25 cellular contexts compared by ENCODE assay signal in genomic region chr10:70928140-70928539, GRCh38.
"Had no signal": no experiment of that assay in that cellular context is flagged by ENCODE, and none has a peak within 500 bp of the region (broad histone marks: within the 10 kb centered on the region; RNA-seq: fewer than 3 reads in every experiment).

No MANE protein-coding gene starts in this region.

- H3K27me3 ChIP-seq: breast epithelium, tibial nerve, uterus had no signal

- H3K27ac ChIP-seq: breast epithelium, esophagus squamous epithelium, tibial nerve, uterus had no signal

- DNase-seq: activated CD4-positive, alpha-beta T cell treated with anti-CD3 and anti-CD28 coated beads for 1 hour; activated CD8-positive, alpha-beta memory T cell treated with anti-CD3 and anti-CD28 coated beads for 24 hours; activated CD8-positive, alpha-beta memory T cell treated with anti-CD3 and anti-CD28 coated beads, Interleukin-2, amount 50 U/mL, for 48 hours; activated effector memory CD4-positive, alpha-beta T cell treated with Interleukin-2 at 50 U/mL for 16 hours; activated naive CD4-positive, alpha-beta T cell treated with anti-CD3 and anti-CD28 coated beads, Interleukin-2, amount 10 ng/mL, durations not matched to agents 7 days and 5 days; activated naive CD8-positive, alpha-beta T cell treated with anti-CD3 and anti-CD28 coated beads, Interleukin-2, amount 50 U/mL, for 24 hours; activated T-cell treated with anti-CD3 and anti-CD28 coated beads, Interleukin-2, amount 50 U/mL, for 48 hours; aorta; cerebellar nuclear complex; dermis blood vessel endothelial cell; effector memory CD8-positive, alpha-beta T cell; esophagus squamous epithelium; foreskin melanocyte; head of caudate nucleus; nucleus accumbens; posterior cingulate gyrus; retina; stimulated activated CD4-positive, alpha-beta T cell treated with anti-CD3 and anti-CD28 coated beads, Interleukin-2, amount 100 ng/mL, for 24 hours; stimulated activated naive CD8-positive, alpha-beta T cell treated with anti-CD3 and anti-CD28 coated beads, Interleukin-15, Interleukin-2, amounts not matched to agents 100 U/mL and 50 U/mL, for 24 hours; uterus had no signal

- H3K36me3 ChIP-seq: breast epithelium, esophagus squamous epithelium, tibial nerve, uterus had no signal

- H3K9me3 ChIP-seq: breast epithelium, esophagus squamous epithelium, tibial nerve, uterus had no signal

- H3K4me3 ChIP-seq: breast epithelium, esophagus squamous epithelium, lung, tibial nerve, uterus had no signal

- H3K4me1 ChIP-seq: breast epithelium had no signal

- ATAC-seq: activated naive CD8-positive, alpha-beta T cell treated with anti-CD3 and anti-CD28 coated beads, Interleukin-2, amount 50 U/mL, for 24 hours; effector memory CD8-positive, alpha-beta T cell; left lobe of liver; natural killer cell treated with Interleukin-12 subunit alpha and Interleukin-12 subunit beta and Interleukin-15 and Interleukin-18, amount 100 ng/mL, for 72 hours; stimulated activated naive CD8-positive, alpha-beta T cell treated with anti-CD3 and anti-CD28 coated beads, Interleukin-15, Interleukin-2, amounts not matched to agents 100 U/mL and 50 U/mL, for 24 hours had no signal
